ENCODE assay signal across 15 cellular contexts in genomic region chr3:90011136-90011535, GRCh38.
DNase-seq lines count a peak whose midpoint lies in the region; ATAC-seq and TF ChIP-seq lines count a peak whose summit lies in the region.
"Had no signal": no experiment of that assay in that cellular context is flagged by ENCODE, and none has a peak within 500 bp of the region (broad histone marks: within the 10 kb centered on the region; RNA-seq: fewer than 3 reads in every experiment).

No MANE protein-coding gene starts in this region.

- H3K79me2 ChIP-seq in osteoblast (ENCODE audit: insufficient read depth, low read length), result no peaks in the 10 kb centered on the region

- H3K4me1 ChIP-seq in HUES6 (ENCODE audit: control insufficient read depth, insufficient read depth, low read length), result peaks cover 34% of the 10 kb centered on the region
- peaks cover 0 to 29% (median 0%) of the 10 kb centered on the region in 3 donors for H3K4me1 ChIP-seq in gastroesophageal sphincter
- H3K4me1 ChIP-seq in osteoblast (ENCODE audit: insufficient read depth, low read length), result peaks cover 20% of the 10 kb centered on the region

- peak overlapping the region; percentile 34 for H3K9ac ChIP-seq in HUES6 (ENCODE audit: low read length)

- ATAC-seq in gastroesophageal sphincter, result no peak
- ATAC-seq in GM18498 (IDR thresholded peaks at IDR 0.05; ENCODE audit: unreplicated experiment), result no peak
- ATAC-seq: left lobe of liver had no signal

- H3K36me3 ChIP-seq in HUES6 (ENCODE audit: control insufficient read depth, insufficient read depth, low read length) (no peaks in the 10 kb centered on the region), gastroesophageal sphincter (no peaks in the 10 kb centered on the region), osteoblast (ENCODE audit: insufficient read depth, low read length) (no peaks in the 10 kb centered on the region)
- H3K36me3 ChIP-seq: tibial nerve had no signal

- no peak overlapping the region for H3K4me3 ChIP-seq in HUES6 (ENCODE audit: low read depth, low read length)
- H3K4me3 ChIP-seq in gastroesophageal sphincter, result no peak overlapping the region
- H3K4me3 ChIP-seq in osteoblast (ENCODE audit: insufficient read depth, low read length), result no peak overlapping the region
- H3K4me3 ChIP-seq: SK-N-MC, tibial nerve had no signal

- H3K27ac ChIP-seq in HUES6 (ENCODE audit: low read depth, low read length) (no peak overlapping the region), gastroesophageal sphincter (peak overlapping the region in 3 of 4 donors; percentile 24 to 51 (median 32)), osteoblast (ENCODE audit: low read depth, low read length) (peak overlapping the region; percentile 41)
- H3K27ac ChIP-seq: SK-N-MC had no signal

- H3K9me3 ChIP-seq in HUES6 (ENCODE audit: control insufficient read depth, insufficient read depth, low read depth, low read length), result peaks cover 4% of the 10 kb centered on the region; the same call in 1 of the 2 replicates
- H3K9me3 ChIP-seq in gastroesophageal sphincter, result no peaks in the 10 kb centered on the region
- H3K9me3 ChIP-seq in osteoblast (ENCODE audit: low read depth, low read length), result no peaks in the 10 kb centered on the region
- H3K9me3 ChIP-seq: tibial nerve had no signal

- no peaks in the 10 kb centered on the region for H4K20me1 ChIP-seq in osteoblast (ENCODE audit: insufficient read depth, low read length)

- WGBS in gastroesophageal sphincter (ENCODE audit: low coverage in 1 of 2), 2 donors, result 11 to 23% methylated on average over 3 of the region's 5 CpGs

- no peak for TF ChIP-seq EP300 in gastroesophageal sphincter (IDR thresholded peaks at IDR 0.05)

- H2AFZ ChIP-seq in osteoblast (ENCODE audit: low read length), result no peak overlapping the region

- TF ChIP-seq CTCF in gastroesophageal sphincter (IDR thresholded peaks at IDR 0.05) (no peak), osteoblast (IDR thresholded peaks at IDR 0.05; ENCODE audit: extremely low read depth, low read depth, low read length) (no peak)

- DNase-seq in astrocyte of the hippocampus (ENCODE audit: low read depth, low spot score), result peak; percentile 29
- DNase-seq in osteoblast (ENCODE audit: insufficient read length, low spot score, missing footprints), result no peak
- no peak for DNase-seq in 8988T
- DNase-seq in cerebellar cortex (ENCODE audit: low spot score), result no peak
- DNase-seq in stimulated activated CD4-positive, alpha-beta T cell treated with anti-CD3 and anti-CD28 coated beads, Interleukin-12 subunit alpha, Interleukin-12 subunit beta, amount 100 ng/mL, for 4 hours, result no peak
- DNase-seq: activated gamma-delta T cell treated with Interleukin-2 at 50 U/mL for 16 hours; Kasumi-1; NK-92 treated with Interleukin-12 subunit alpha and Interleukin-12 subunit beta, amount 100 ng/mL, for 24 hours; stimulated activated CD4-positive, alpha-beta T cell treated with anti-CD3 and anti-CD28 coated beads, Interleukin-15, amount 100 ng/mL, for 24 hours had no signal

- no peaks in the 10 kb centered on the region for H3K27me3 ChIP-seq in HUES6 (ENCODE audit: control insufficient read depth, insufficient read depth, low read length)
- no peaks in the 10 kb centered on the region for H3K27me3 ChIP-seq in gastroesophageal sphincter
- no peaks in the 10 kb centered on the region for H3K27me3 ChIP-seq in osteoblast (ENCODE audit: insufficient read depth, low read length)
- H3K27me3 ChIP-seq: tibial nerve had no signal

- TF ChIP-seq POLR2A in gastroesophageal sphincter (IDR thresholded peaks at IDR 0.05), result no peak

- H3K4me2 ChIP-seq in osteoblast (ENCODE audit: insufficient read depth, low read length), result peak overlapping the region; percentile 1
